ENCODE assay signal across 10 cellular contexts in the genomic region with DNA sequence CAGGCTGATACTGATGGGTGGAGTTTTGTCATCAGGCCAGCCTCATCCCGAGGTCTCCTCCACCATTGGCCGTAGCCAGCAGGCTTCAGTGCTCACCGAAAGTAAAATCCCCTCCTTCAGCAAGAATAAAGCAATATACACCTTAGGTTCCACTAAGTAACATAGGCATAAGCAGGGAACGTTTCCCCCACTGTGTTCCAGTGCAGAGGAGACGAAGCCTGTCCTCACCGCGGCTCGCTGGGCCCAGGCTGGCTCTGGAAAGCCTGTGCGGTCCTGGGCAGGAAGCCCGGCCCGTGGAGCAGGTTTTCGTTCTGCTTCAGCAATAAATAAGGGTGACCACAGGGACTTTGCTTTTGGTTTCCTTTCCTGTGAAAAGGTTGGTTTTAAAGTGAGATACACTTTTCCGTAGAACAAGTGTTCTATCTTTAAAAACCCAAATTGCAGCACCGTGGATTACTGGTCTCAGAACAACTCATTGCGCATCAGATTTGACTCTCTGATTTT. TPM values are rescaled to one million over a fixed set of nuclear protein-coding genes. Genes with fewer than 3 reads are reported as not detected.
A peak's percentile ranks its signal among the peaks of the same experiment; 100 is the strongest.
DNase-seq lines count a peak whose midpoint lies in the region; ATAC-seq and TF ChIP-seq lines count a peak whose summit lies in the region.
"Had no signal": no experiment of that assay in that cellular context is flagged by ENCODE, and none has a peak within 500 bp of the region (broad histone marks: within the 10 kb centered on the region; RNA-seq: fewer than 3 reads in every experiment).

No MANE protein-coding gene starts in this region.

- peaks cover 40% of the 10 kb centered on the region for H3K36me3 ChIP-seq in CD4-positive, alpha-beta memory T cell (ENCODE audit: insufficient read depth, low read length)
- H3K36me3 ChIP-seq in effector memory CD4-positive, alpha-beta T cell (ENCODE audit: control insufficient read depth, insufficient read depth, low read length): peaks cover 57% of the 10 kb centered on the region
- peaks cover 28 to 79% (median 63%) of the 10 kb centered on the region in 4 donors for H3K36me3 ChIP-seq in sigmoid colon

- WGBS in sigmoid colon, 2 donors: 89 to 92% methylated on average over 15 of the region's 15 CpGs

- no peak for TF ChIP-seq EP300 in sigmoid colon (IDR thresholded peaks at IDR 0.05)

- in situ Hi-C loops in GM13977 (cut with MboI; ENCODE audit: low pct_unique_long_range_greater_than_20kb, low sequenced_read_pairs, unreplicated experiment): no loop called here

- peak; percentile 97 for ATAC-seq in GM19351 (IDR thresholded peaks at IDR 0.05; ENCODE audit: unreplicated experiment)
- peak; percentile 86 for ATAC-seq in HG02884 (IDR thresholded peaks at IDR 0.05; ENCODE audit: unreplicated experiment)
- ATAC-seq: CD8-positive, alpha-beta T cell; psoas muscle had no signal

- H3K27me3 ChIP-seq in CD4-positive, alpha-beta memory T cell (ENCODE audit: insufficient read depth, low read length): no peaks in the 10 kb centered on the region
- no peaks in the 10 kb centered on the region for H3K27me3 ChIP-seq in effector memory CD4-positive, alpha-beta T cell (replicated peaks; ENCODE audit: control insufficient read depth, insufficient read depth, low read length, poor library complexity, severe bottlenecking)
- H3K27me3 ChIP-seq in sigmoid colon: no peaks in the 10 kb centered on the region

- peak; percentile 55 for DNase-seq in GM13977 (ENCODE audit: low spot score)
- DNase-seq in CD4-positive, alpha-beta memory T cell: no peak
- DNase-seq in effector memory CD4-positive, alpha-beta T cell: no peak
- DNase-seq in sigmoid colon: no peak
- DNase-seq in anterior cingulate cortex (lab: John Stamatoyannopoulos, UW): no peak
- DNase-seq: CD8-positive, alpha-beta T cell; psoas muscle had no signal

- intact Hi-C loops in CD4-positive, alpha-beta memory T cell (cut with micrococcal nuclease): no loop called here
- intact Hi-C loops in sigmoid colon (cut with DNase I): no loop called here

- peaks cover 13% of the 10 kb centered on the region for H3K9me3 Mint-ChIP-seq in T-helper 1 cell treated with Interleukin-12 subunit alpha and Interleukin-12 subunit beta and Interleukin-4 antibody, amounts not matched to agents 30 μg/mL and 1 μg/mL, for 36 hours
- peaks cover 0 to 2% (median 0%) of the 10 kb centered on the region in 8 donors for H3K9me3 Mint-ChIP-seq in CD4-positive, alpha-beta memory T cell
- H3K9me3 Mint-ChIP-seq: CD8-positive, alpha-beta T cell had no signal

- no peaks in the 10 kb centered on the region for H3K4me1 ChIP-seq in CD4-positive, alpha-beta memory T cell (ENCODE audit: insufficient read depth, low read length)
- no peaks in the 10 kb centered on the region for H3K4me1 ChIP-seq in effector memory CD4-positive, alpha-beta T cell (ENCODE audit: control insufficient read depth, insufficient read depth, low read length, poor library complexity, severe bottlenecking)
- no peaks in the 10 kb centered on the region for H3K4me1 ChIP-seq in sigmoid colon
- H3K4me1 ChIP-seq: psoas muscle had no signal

- H3K27ac Mint-ChIP-seq in T-helper 1 cell treated with Interleukin-12 subunit alpha and Interleukin-12 subunit beta and Interleukin-4 antibody, amounts not matched to agents 30 μg/mL and 1 μg/mL, for 36 hours: peak overlapping the region; percentile 85
- no peak overlapping the region for H3K27ac Mint-ChIP-seq in CD4-positive, alpha-beta memory T cell
- H3K27ac Mint-ChIP-seq: CD8-positive, alpha-beta T cell had no signal

- peaks cover 13% of the 10 kb centered on the region for H3K4me1 Mint-ChIP-seq in T-helper 1 cell treated with Interleukin-12 subunit alpha and Interleukin-12 subunit beta and Interleukin-4 antibody, amounts not matched to agents 30 μg/mL and 1 μg/mL, for 36 hours (ENCODE audit: low read depth)
- H3K4me1 Mint-ChIP-seq in CD4-positive, alpha-beta memory T cell: peaks cover 0 to 7% (median 3%) of the 10 kb centered on the region in 4 donors

- no peak for TF ChIP-seq POLR2A in sigmoid colon (IDR thresholded peaks at IDR 0.05)

- no peak for TF ChIP-seq CTCF in GM13977 (IDR thresholded peaks at IDR 0.05; ENCODE audit: extremely low read depth, insufficient read depth, missing control alignments)
- no peak for TF ChIP-seq CTCF in sigmoid colon (IDR thresholded peaks at IDR 0.05)

- no peak overlapping the region for H3K27ac ChIP-seq in CD4-positive, alpha-beta memory T cell (ENCODE audit: low read depth, low read length)
- H3K27ac ChIP-seq in effector memory CD4-positive, alpha-beta T cell (ENCODE audit: insufficient read depth, low read length, poor library complexity, severe bottlenecking): no peak overlapping the region
- H3K27ac ChIP-seq in sigmoid colon: no peak overlapping the region
- H3K27ac ChIP-seq: psoas muscle had no signal

- CTCF ChIA-PET in CD4-positive, alpha-beta memory T cell (lab: Charles Lee; ENCODE audit: partially characterized antibody): no interaction called here

- H3K9me3 ChIP-seq in CD4-positive, alpha-beta memory T cell (ENCODE audit: control insufficient read depth in 1 of 2, low read length in 2 of 2): no peaks in the 10 kb centered on the region
- H3K9me3 ChIP-seq in effector memory CD4-positive, alpha-beta T cell (ENCODE audit: control insufficient read depth, low read length): no peaks in the 10 kb centered on the region
- H3K9me3 ChIP-seq in sigmoid colon: no peaks in the 10 kb centered on the region
- H3K9me3 ChIP-seq: psoas muscle had no signal

- H3K27me3 Mint-ChIP-seq in T-helper 1 cell treated with Interleukin-12 subunit alpha and Interleukin-12 subunit beta and Interleukin-4 antibody, amounts not matched to agents 30 μg/mL and 1 μg/mL, for 36 hours (ENCODE audit: low read depth): no peaks in the 10 kb centered on the region
- H3K27me3 Mint-ChIP-seq in CD4-positive, alpha-beta memory T cell: no peaks in the 10 kb centered on the region

- peaks cover 58% of the 10 kb centered on the region for H3K36me3 Mint-ChIP-seq in T-helper 1 cell treated with Interleukin-12 subunit alpha and Interleukin-12 subunit beta and Interleukin-4 antibody, amounts not matched to agents 30 μg/mL and 1 μg/mL, for 36 hours (ENCODE audit: low read depth)
- peaks cover 78 to 85% of the 10 kb centered on the region in 2 donors for H3K36me3 Mint-ChIP-seq in CD4-positive, alpha-beta memory T cell

- POLR2A ChIA-PET in CD4-positive, alpha-beta memory T cell (lab: Charles Lee; ENCODE audit: partially characterized antibody): no interaction called here

- H3K4me3 ChIP-seq in CD4-positive, alpha-beta memory T cell (ENCODE audit: low read length in 2 of 2): no peak overlapping the region
- H3K4me3 ChIP-seq in effector memory CD4-positive, alpha-beta T cell (ENCODE audit: insufficient read depth, low read depth, low read length, poor library complexity, severe bottlenecking): no peak overlapping the region
- no peak overlapping the region for H3K4me3 ChIP-seq in sigmoid colon
- H3K4me3 ChIP-seq: psoas muscle had no signal

- H3K4me3 Mint-ChIP-seq in T-helper 1 cell treated with Interleukin-12 subunit alpha and Interleukin-12 subunit beta and Interleukin-4 antibody, amounts not matched to agents 30 μg/mL and 1 μg/mL, for 36 hours: no peak overlapping the region
- peak overlapping the region in 1 of 8 donors; percentile 49 for H3K4me3 Mint-ChIP-seq in CD4-positive, alpha-beta memory T cell
- H3K4me3 Mint-ChIP-seq: CD8-positive, alpha-beta T cell had no signal

RNA-seq across cellular contexts. Expression of a gene that starts 16.3 kb away (rescaled TPM):
- total RNA-seq in CD4-positive, alpha-beta memory T cell: under 1 TPM in 1 of 2 experiments, not detected in 1; 0.50 TPM
- under 1 TPM in 1 of 2 donors, not detected in 1; 0.28 TPM for polyA plus RNA-seq in CD4-positive, alpha-beta memory T cell
- total RNA-seq in sigmoid colon: 1 to 10 TPM in 2 of 4 donors, not detected in 2; 1.5 to 2.1 TPM
- under 1 TPM in 1 of 3 donors, not detected in 2; 0.79 TPM for polyA plus RNA-seq in sigmoid colon
